10 cellular contexts compared by ENCODE assay signal in the genomic region with DNA sequence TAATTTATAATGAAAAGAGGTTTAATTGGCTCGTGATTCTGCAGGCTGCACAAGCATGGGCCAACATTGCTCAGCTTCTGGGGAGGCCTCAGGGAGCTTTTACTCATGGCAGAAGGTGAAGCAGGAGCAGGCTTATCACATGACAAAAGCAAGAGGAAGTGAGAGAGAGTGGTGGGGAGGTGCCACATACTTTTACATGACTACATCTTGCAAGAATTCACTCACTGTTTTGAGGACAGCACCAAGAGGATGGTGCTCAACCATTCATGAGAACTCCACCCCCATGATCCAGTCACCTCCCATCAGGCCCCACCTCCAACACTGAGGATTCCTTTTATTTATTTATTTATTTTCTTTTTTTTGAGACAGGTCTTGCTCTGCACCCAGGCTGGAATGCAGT. TPM values are rescaled to one million over a fixed set of nuclear protein-coding genes. Genes with fewer than 3 reads are reported as not detected.
DNase-seq lines count a peak whose midpoint lies in the region; ATAC-seq and TF ChIP-seq lines count a peak whose summit lies in the region.
"Had no signal": no experiment of that assay in that cellular context is flagged by ENCODE, and none has a peak within 500 bp of the region (broad histone marks: within the 10 kb centered on the region; RNA-seq: fewer than 3 reads in every experiment).

No MANE protein-coding gene starts in this region.

- no peaks in the 10 kb centered on the region for H3K36me3 Mint-ChIP-seq in activated CD8-positive, alpha-beta memory T cell treated with anti-CD3 and anti-CD28 coated beads, Interleukin-2, amount 10 ng/mL, durations not matched to agents 7 days and 5 days
- no peaks in the 10 kb centered on the region for H3K36me3 Mint-ChIP-seq in stimulated activated memory B cell treated with anti-CD40 and anti-IgM and Interleukin-4, amounts not matched to agents 10 μg/mL and 1 μg/mL and 100 μg/mL, for 72 hours
- H3K36me3 Mint-ChIP-seq in endothelial cell (ENCODE audit: low read depth, unreplicated experiment): peaks cover 12% of the 10 kb centered on the region
- H3K36me3 Mint-ChIP-seq: activated naive CD4-positive, alpha-beta T cell treated with anti-CD3 and anti-CD28 coated beads, Interleukin-2, amount 10 ng/mL, durations not matched to agents 7 days and 5 days had no signal

- CTCF ChIA-PET in activated CD8-positive, alpha-beta memory T cell treated with anti-CD3 and anti-CD28 coated beads, Interleukin-2, amount 10 ng/mL, durations not matched to agents 7 days and 5 days (lab: Charles Lee): no interaction called here

- no peaks in the 10 kb centered on the region for H3K9me3 Mint-ChIP-seq in activated CD8-positive, alpha-beta memory T cell treated with anti-CD3 and anti-CD28 coated beads, Interleukin-2, amount 10 ng/mL, durations not matched to agents 7 days and 5 days (ENCODE audit: low read depth)
- peaks cover 3% of the 10 kb centered on the region for H3K9me3 Mint-ChIP-seq in stimulated activated memory B cell treated with anti-CD40 and anti-IgM and Interleukin-4, amounts not matched to agents 10 μg/mL and 1 μg/mL and 100 μg/mL, for 72 hours
- H3K9me3 Mint-ChIP-seq in endothelial cell (ENCODE audit: unreplicated experiment): no peaks in the 10 kb centered on the region
- H3K9me3 Mint-ChIP-seq: activated naive CD4-positive, alpha-beta T cell treated with anti-CD3 and anti-CD28 coated beads, Interleukin-2, amount 10 ng/mL, durations not matched to agents 7 days and 5 days had no signal

- H3K4me3 Mint-ChIP-seq in activated CD8-positive, alpha-beta memory T cell treated with anti-CD3 and anti-CD28 coated beads, Interleukin-2, amount 10 ng/mL, durations not matched to agents 7 days and 5 days: no peak overlapping the region
- no peak overlapping the region for H3K4me3 Mint-ChIP-seq in stimulated activated memory B cell treated with anti-CD40 and anti-IgM and Interleukin-4, amounts not matched to agents 10 μg/mL and 1 μg/mL and 100 μg/mL, for 72 hours
- no peak overlapping the region for H3K4me3 Mint-ChIP-seq in endothelial cell (ENCODE audit: unreplicated experiment)
- H3K4me3 Mint-ChIP-seq: activated naive CD4-positive, alpha-beta T cell treated with anti-CD3 and anti-CD28 coated beads, Interleukin-2, amount 10 ng/mL, durations not matched to agents 7 days and 5 days had no signal

- peaks cover 11% of the 10 kb centered on the region for H3K4me1 Mint-ChIP-seq in activated CD8-positive, alpha-beta memory T cell treated with anti-CD3 and anti-CD28 coated beads, Interleukin-2, amount 10 ng/mL, durations not matched to agents 7 days and 5 days
- peaks cover 41% of the 10 kb centered on the region for H3K4me1 Mint-ChIP-seq in stimulated activated memory B cell treated with anti-CD40 and anti-IgM and Interleukin-4, amounts not matched to agents 10 μg/mL and 1 μg/mL and 100 μg/mL, for 72 hours
- peaks cover 18% of the 10 kb centered on the region for H3K4me1 Mint-ChIP-seq in endothelial cell (ENCODE audit: unreplicated experiment)

- H3K27ac Mint-ChIP-seq in activated CD8-positive, alpha-beta memory T cell treated with anti-CD3 and anti-CD28 coated beads, Interleukin-2, amount 10 ng/mL, durations not matched to agents 7 days and 5 days: no peak overlapping the region
- H3K27ac Mint-ChIP-seq in stimulated activated memory B cell treated with anti-CD40 and anti-IgM and Interleukin-4, amounts not matched to agents 10 μg/mL and 1 μg/mL and 100 μg/mL, for 72 hours: no peak overlapping the region
- H3K27ac Mint-ChIP-seq in endothelial cell (ENCODE audit: unreplicated experiment): no peak overlapping the region
- H3K27ac Mint-ChIP-seq: activated naive CD4-positive, alpha-beta T cell treated with anti-CD3 and anti-CD28 coated beads, Interleukin-2, amount 10 ng/mL, durations not matched to agents 7 days and 5 days had no signal

- no peak for DNase-seq in activated CD8-positive, alpha-beta memory T cell treated with anti-CD3 and anti-CD28 coated beads, Interleukin-2, amount 10 ng/mL, durations not matched to agents 7 days and 5 days
- DNase-seq in activated CD8-positive, alpha-beta memory T cell treated with anti-CD3 and anti-CD28 coated beads, Interleukin-2, amount 50 U/mL, for 4 hours: no peak
- DNase-seq in NOMO-1 treated with dmso at 0.1 percent for 144 hours (lab: John Stamatoyannopoulos, UW; ENCODE audit: unreplicated experiment) (peak; percentile 30), epithelial cell of esophagus (ENCODE audit: low read depth) (peak; percentile 96), endothelial cell (ENCODE audit: low spot score) (no peak)
- DNase-seq: activated naive CD4-positive, alpha-beta T cell treated with anti-CD3 and anti-CD28 coated beads, Interleukin-2, amount 10 ng/mL, durations not matched to agents 7 days and 5 days; Right ventricle myocardium superior had no signal

- TF ChIP-seq CTCF in epithelial cell of esophagus (IDR thresholded peaks at IDR 0.05; ENCODE audit: insufficient read depth, low read depth, low read length, missing control alignments) (no peak), endothelial cell (IDR thresholded peaks at IDR 0.05; ENCODE audit: unreplicated experiment) (no peak)

- peak; percentile 27 for ATAC-seq in activated CD8-positive, alpha-beta memory T cell treated with anti-CD3 and anti-CD28 coated beads, Interleukin-2, amount 10 ng/mL, durations not matched to agents 7 days and 5 days
- ATAC-seq in stimulated activated memory B cell treated with anti-CD40 and anti-IgM and Interleukin-4, amounts not matched to agents 10 μg/mL and 1 μg/mL and 100 μg/mL, for 72 hours: peak; percentile 74
- ATAC-seq in HG02571 (IDR thresholded peaks at IDR 0.05; ENCODE audit: unreplicated experiment): no peak
- ATAC-seq in HG03095 (IDR thresholded peaks at IDR 0.05; ENCODE audit: unreplicated experiment): no peak

- H3K4me3 ChIP-seq in epithelial cell of esophagus (ENCODE audit: low read length): no peak overlapping the region

- H3K27me3 Mint-ChIP-seq in activated CD8-positive, alpha-beta memory T cell treated with anti-CD3 and anti-CD28 coated beads, Interleukin-2, amount 10 ng/mL, durations not matched to agents 7 days and 5 days: no peaks in the 10 kb centered on the region
- no peaks in the 10 kb centered on the region for H3K27me3 Mint-ChIP-seq in stimulated activated memory B cell treated with anti-CD40 and anti-IgM and Interleukin-4, amounts not matched to agents 10 μg/mL and 1 μg/mL and 100 μg/mL, for 72 hours
- H3K27me3 Mint-ChIP-seq in endothelial cell (ENCODE audit: unreplicated experiment): peaks cover 9% of the 10 kb centered on the region

RNA-seq across cellular contexts. Expression of gene PLEKHM2, which starts 5.5 kb away (rescaled TPM):
- total RNA-seq in activated CD8-positive, alpha-beta memory T cell treated with anti-CD3 and anti-CD28 coated beads, Interleukin-2, amount 10 ng/mL, durations not matched to agents 7 days and 5 days: 10 to 100 TPM; 55.7 to 63.2 TPM
- total RNA-seq in endothelial cell (ENCODE audit: unreplicated experiment): 82.3 TPM

RNA-seq across cellular contexts. Expression of gene SLC25A34, which starts 57.5 kb away (rescaled TPM):
- under 1 TPM; 0.82 to 0.88 TPM for total RNA-seq in activated CD8-positive, alpha-beta memory T cell treated with anti-CD3 and anti-CD28 coated beads, Interleukin-2, amount 10 ng/mL, durations not matched to agents 7 days and 5 days
- 3.5 TPM for total RNA-seq in endothelial cell (ENCODE audit: unreplicated experiment)

Comparison
In these comparisons a context has a peak if more than half of its experiments do, and no peak if none do; other contexts are left out.
1. ATAC-seq: peak in activated CD8-positive, alpha-beta memory T cell treated with anti-CD3 and anti-CD28 coated beads, Interleukin-2, amount 10 ng/mL, durations not matched to agents 7 days and 5 days (single experiment) and stimulated activated memory B cell treated with anti-CD40 and anti-IgM and Interleukin-4, amounts not matched to agents 10 μg/mL and 1 μg/mL and 100 μg/mL, for 72 hours (single experiment); none in HG02571 (single experiment) and HG03095 (single experiment).
2. DNase-seq: peak in NOMO-1 treated with dmso at 0.1 percent for 144 hours (single experiment) and epithelial cell of esophagus (single experiment); none in activated CD8-positive, alpha-beta memory T cell treated with anti-CD3 and anti-CD28 coated beads, Interleukin-2, amount 10 ng/mL, durations not matched to agents 7 days and 5 days (single experiment), activated CD8-positive, alpha-beta memory T cell treated with anti-CD3 and anti-CD28 coated beads, Interleukin-2, amount 50 U/mL, for 4 hours (single experiment) and endothelial cell (single experiment).